29 cellular contexts compared by ENCODE assay signal in genomic region chr15:77599357-77599756, GRCh38. TPM values are rescaled to one million over a fixed set of nuclear protein-coding genes. Genes with fewer than 3 reads are reported as not detected.
DNase-seq lines count a peak whose midpoint lies in the region; ATAC-seq and TF ChIP-seq lines count a peak whose summit lies in the region.
"Had no signal": no experiment of that assay in that cellular context is flagged by ENCODE, and none has a peak within 500 bp of the region (broad histone marks: within the 10 kb centered on the region; RNA-seq: fewer than 3 reads in every experiment).

No MANE protein-coding gene starts in this region.

- POLR2A ChIA-PET in HCT116 (lab: Charles Lee): interaction anchor here (0.8 to 1.1 kb wide), 3 partner anchors 9 to 56 kb away, joined by 3 to 6 read pairs (median 3); no protein-coding TSS in a partner anchor

- no peaks in the 10 kb centered on the region for H3K79me2 ChIP-seq in HCT116 (ENCODE audit: insufficient read depth, low read length)

- no peak for TF ChIP-seq POLR2A in HCT116 (IDR thresholded peaks at IDR 0.05; ENCODE audit: borderline replicate concordance, extremely low read depth, insufficient read depth, insufficient read length)
- TF ChIP-seq POLR2A in uterus (IDR thresholded peaks at IDR 0.05): no peak

- RAD21 ChIA-PET in HCT116 (lab: Charles Lee; ENCODE audit: low non-redundant PET in 1 of 2, low total read pairs in 2 of 2, uncharacterized antibody in 2 of 2, unreplicated experiment in 2 of 2): no interaction called here

- H3K27me3 ChIP-seq in HCT116 (ENCODE audit: insufficient read depth, low read length) (no peaks in the 10 kb centered on the region), mucosa of stomach (ENCODE audit: control insufficient read depth, insufficient read depth, low read length) (no peaks in the 10 kb centered on the region), uterus (no peaks in the 10 kb centered on the region)
- H3K27me3 ChIP-seq: vagina had no signal

- peaks cover 2 to 14% of the 10 kb centered on the region in 2 experiments; a peak in 3 of 4 replicates for H3K4me1 ChIP-seq in HCT116 (ENCODE audit: control insufficient read depth in 1 of 2, insufficient read depth in 2 of 2, low read length in 2 of 2)
- H3K4me1 ChIP-seq in mucosa of stomach (ENCODE audit: control insufficient read depth, insufficient read depth, low read length): no peaks in the 10 kb centered on the region
- H3K4me1 ChIP-seq in uterus: no peaks in the 10 kb centered on the region
- H3K4me1 ChIP-seq: vagina had no signal

- CTCF ChIA-PET in HCT116 (lab: Charles Lee): interaction anchor here (1.1 to 1.9 kb wide), 5 partner anchors 18 to 492 kb away, joined by 3 to 12 read pairs (median 6); partner anchors contain the start of gene LINGO1

- no peaks in the 10 kb centered on the region for H3K27me3 Mint-ChIP-seq in brain
- H3K27me3 Mint-ChIP-seq: activated naive CD8-positive, alpha-beta T cell; stimulated activated naive CD8-positive, alpha-beta T cell treated with anti-CD3 and anti-CD28 coated beads, Interleukin-15, Interleukin-2, amounts not matched to agents 100 ng/mL and 50 ng/mL, for 24 hours had no signal

- no peaks in the 10 kb centered on the region for H3K9me2 ChIP-seq in HCT116 (ENCODE audit: insufficient read depth)

- H2AFZ ChIP-seq in HCT116 (ENCODE audit: low read depth, low read length, poor library complexity, severe bottlenecking): peak overlapping the region; percentile 4

- no peak for TF ChIP-seq CTCF in HCT116 (IDR thresholded peaks at IDR 0.05 in 2 of 3, conservative IDR thresholded peaks at IDR 0.05 in 1 of 3; ENCODE audit: borderline replicate concordance in 1 of 3, insufficient read depth in 1 of 3, low read depth in 2 of 3, low read length in 2 of 3)
- TF ChIP-seq CTCF in brain (conservative IDR thresholded peaks at IDR 0.05): no peak
- TF ChIP-seq CTCF in uterus (IDR thresholded peaks at IDR 0.05): no peak

- H3K4me2 ChIP-seq in HCT116 (ENCODE audit: low read length): peak overlapping the region; percentile 47
- H3K4me2 ChIP-seq: KMS-11 had no signal

- H3K36me3 ChIP-seq in HCT116 (ENCODE audit: control insufficient read depth in 1 of 2, insufficient read depth in 2 of 2, low read length in 2 of 2): no peaks in the 10 kb centered on the region
- no peaks in the 10 kb centered on the region for H3K36me3 ChIP-seq in mucosa of stomach (ENCODE audit: control insufficient read depth, insufficient read depth, low read length)
- H3K36me3 ChIP-seq in uterus: no peaks in the 10 kb centered on the region
- H3K36me3 ChIP-seq: neutrophil, thoracic aorta, vagina had no signal

- H3K9me3 ChIP-seq in HCT116 (ENCODE audit: control insufficient read depth in 1 of 2, insufficient read depth in 1 of 2, low read depth in 1 of 2, low read length in 2 of 2) (no peaks in the 10 kb centered on the region), mucosa of stomach (ENCODE audit: control insufficient read depth, low read length) (no peaks in the 10 kb centered on the region), uterus (no peaks in the 10 kb centered on the region)
- H3K9me3 ChIP-seq: neutrophil, thoracic aorta, vagina had no signal

- no peak for DNase-seq in HCT116 (ENCODE audit: low read depth, low spot score)
- DNase-seq in NCI-H2196 treated with DMSO at 0.1 percent for 48 hours (lab: John Stamatoyannopoulos, UW; ENCODE audit: unreplicated experiment): peak; percentile 7
- DNase-seq in uterus: no peak
- DNase-seq in SKM-1 (lab: John Stamatoyannopoulos, UW; ENCODE audit: unreplicated experiment): no peak
- DNase-seq: activated CD4-positive, alpha-beta T cell treated with anti-CD3 and anti-CD28 coated beads for 4 hours; activated CD8-positive, alpha-beta memory T cell treated with anti-CD3 and anti-CD28 coated beads for 24 hours; activated effector memory CD4-positive, alpha-beta T cell treated with Interleukin-2 at 50 U/mL for 16 hours; activated T-cell treated with anti-CD3 and anti-CD28 coated beads for 4 hours; NCI-H1417 treated with DMSO at 0.1 percent for 48 hours; NCI-H345; PC-3; T-helper 9 cell had no signal

- peak overlapping the region; percentile 44; the same call in 1 of the 2 replicates for H3K27ac ChIP-seq in HCT116 (ENCODE audit: low read depth, low read length)
- no peak overlapping the region for H3K27ac ChIP-seq in uterus
- H3K27ac ChIP-seq: epithelial cell of prostate, HL-60, KMS-11, neutrophil, thoracic aorta, vagina, VCaP had no signal

- TSS peak; percentile 31 for BruUV-seq in HCT116 (replicated peaks; lab: Mats Ljungman, UMichigan)

- H3K36me3 Mint-ChIP-seq in brain: no peaks in the 10 kb centered on the region
- H3K36me3 Mint-ChIP-seq: activated naive CD8-positive, alpha-beta T cell had no signal

- TF ChIP-seq RAD21 in HCT116 (IDR thresholded peaks at IDR 0.05; ENCODE audit: low read depth): no peak

- peaks cover 0 to 3% (median 0%) of the 10 kb centered on the region in 5 experiments for H3K9me3 Mint-ChIP-seq in brain
- H3K9me3 Mint-ChIP-seq: stimulated activated naive CD8-positive, alpha-beta T cell treated with anti-CD3 and anti-CD28 coated beads, Interleukin-15, Interleukin-2, amounts not matched to agents 100 ng/mL and 50 ng/mL, for 24 hours had no signal

- no peak overlapping the region for H3K4me3 Mint-ChIP-seq in brain
- H3K4me3 Mint-ChIP-seq: activated naive CD8-positive, alpha-beta T cell; stimulated activated naive CD8-positive, alpha-beta T cell treated with anti-CD3 and anti-CD28 coated beads, Interleukin-15, Interleukin-2, amounts not matched to agents 100 ng/mL and 50 ng/mL, for 24 hours had no signal

- H3K4me1 Mint-ChIP-seq in brain: peaks cover 41% of the 10 kb centered on the region

- ATAC-seq in HCT116 (no peak), GM19463 (IDR thresholded peaks at IDR 0.05; ENCODE audit: unreplicated experiment) (no peak)
- ATAC-seq: PC-3, sciatic nerve had no signal

- intact Hi-C loops in HCT116 (cut with micrococcal nuclease) (no loop called here), uterus (cut with DNase I; ENCODE audit: low total_unique reads) (no loop called here)

- no peak overlapping the region for H3K4me3 ChIP-seq in HCT116 (replicated peaks in 1 of 2; ENCODE audit: low read depth in 1 of 2, low read length in 2 of 2)
- H3K4me3 ChIP-seq in mucosa of stomach (ENCODE audit: low read length): no peak overlapping the region
- no peak overlapping the region for H3K4me3 ChIP-seq in uterus
- H3K4me3 ChIP-seq: thoracic aorta, vagina had no signal

- H3K9ac ChIP-seq in HCT116 (ENCODE audit: low read length) (0 out of 2 replicates have a peak overlapping the region, but pooled peaks have one; percentile 16), mucosa of stomach (ENCODE audit: low read length) (peak overlapping the region; percentile 18)
- H3K9ac ChIP-seq: KMS-11 had no signal

- H3K27ac Mint-ChIP-seq in brain: peak overlapping the region in 3 of 5 experiments; percentile 15 to 90 (median 83)
- H3K27ac Mint-ChIP-seq: activated naive CD8-positive, alpha-beta T cell; stimulated activated naive CD8-positive, alpha-beta T cell treated with anti-CD3 and anti-CD28 coated beads, Interleukin-15, Interleukin-2, amounts not matched to agents 100 ng/mL and 50 ng/mL, for 24 hours had no signal

- no peaks in the 10 kb centered on the region for H4K20me1 ChIP-seq in HCT116 (ENCODE audit: insufficient read depth)

TF ChIP-seq in HCT116, 20 proteins besides CTCF, POLR2A, EP300 and RAD21:
- TF ChIP-seq YY1 (IDR thresholded peaks at IDR 0.05; ENCODE audit: extremely low read depth, insufficient replicate concordance, low read depth, low read length): no peak

RNA-seq across cellular contexts. Expression of gene LINGO1, which starts 33.4 kb away (rescaled TPM):
- total RNA-seq in HCT116 (2021; ENCODE audit: unreplicated experiment): 15.6 TPM
- polyA plus RNA-seq in HCT116 (2012): 19.2 and 22.9 TPM in 2 replicates
- 40.6 TPM for polyA plus RNA-seq in brain (ENCODE audit: insufficient read depth, low read depth, low replicate concordance)
- total RNA-seq in uterus: 1 to 10 TPM in 2 of 4 donors, under 1 TPM in 1, not detected in 1; 0.26 to 9.6 (median 8.4) TPM
- total RNA-seq: bronchial epithelial cell, myocyte, PC-3 had no signal
- polyA plus RNA-seq: AG04450, BJ had no signal
